In the genomic region with DNA sequence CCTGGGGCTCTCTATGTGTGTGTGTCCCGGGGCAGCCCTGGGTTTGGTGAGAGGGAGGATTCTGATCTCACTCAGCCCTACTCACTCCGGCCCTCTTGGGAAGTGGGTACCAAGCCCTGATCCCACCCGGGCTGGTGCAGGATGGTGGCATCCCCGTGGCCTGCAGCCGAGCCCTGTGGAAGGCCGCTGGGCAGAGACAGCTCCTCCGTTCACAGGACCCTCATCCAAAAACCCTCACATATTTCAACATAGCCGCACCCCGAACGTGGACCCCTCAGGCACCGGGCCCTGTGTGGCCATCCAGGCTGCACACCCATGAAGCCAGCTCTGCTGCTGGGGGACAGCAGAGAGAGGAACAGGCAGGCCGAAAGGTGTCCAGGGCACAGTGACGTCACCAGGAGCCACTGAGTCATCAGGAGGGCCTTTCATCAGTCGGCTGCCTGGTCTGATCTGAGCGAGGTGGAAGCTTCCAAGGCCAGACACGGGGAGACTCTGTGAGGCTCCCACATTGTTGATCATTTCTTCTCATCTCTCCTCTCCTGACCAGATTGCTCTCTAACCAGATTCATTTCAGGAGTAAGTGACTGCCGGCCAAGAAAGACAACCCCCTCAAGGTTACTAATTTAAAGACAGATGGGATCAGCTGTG, we compare ENCODE assay signal across 13 cellular contexts. TPM values are rescaled to one million over a fixed set of nuclear protein-coding genes. Genes with fewer than 3 reads are reported as not detected.
DNase-seq lines count a peak whose midpoint lies in the region; ATAC-seq and TF ChIP-seq lines count a peak whose summit lies in the region.
"Had no signal": no experiment of that assay in that cellular context is flagged by ENCODE, and none has a peak within 500 bp of the region (broad histone marks: within the 10 kb centered on the region; RNA-seq: fewer than 3 reads in every experiment).

No MANE protein-coding gene starts in this region.

- peak; percentile 61 for ATAC-seq in activated CD4-positive, alpha-beta T cell treated with anti-CD3 and anti-CD28 coated beads for 36 hours
- ATAC-seq in HG03280 (IDR thresholded peaks at IDR 0.05; ENCODE audit: unreplicated experiment) = no peak
- ATAC-seq: upper lobe of right lung had no signal

- 64 to 68% (median 64%) methylated on average over 17 of the region's 17 CpGs for WGBS in ovary, 3 donors

- peaks cover 3% of the 10 kb centered on the region for H3K4me1 Mint-ChIP-seq in activated CD4-positive, alpha-beta T cell treated with anti-CD3 and anti-CD28 coated beads for 36 hours
- H3K4me1 Mint-ChIP-seq in activated CD4-positive, alpha-beta T cell treated with anti-CD3 and anti-CD28 coated beads, Interleukin-2, amount 10 ng/mL, durations not matched to agents 24 days and 14 days = no peaks in the 10 kb centered on the region

- no peaks in the 10 kb centered on the region for H3K27me3 Mint-ChIP-seq in activated CD4-positive, alpha-beta T cell treated with anti-CD3 and anti-CD28 coated beads for 36 hours
- peaks cover 1% of the 10 kb centered on the region for H3K27me3 Mint-ChIP-seq in activated CD4-positive, alpha-beta T cell treated with anti-CD3 and anti-CD28 coated beads, Interleukin-2, amount 10 ng/mL, durations not matched to agents 24 days and 14 days

- CTCF ChIA-PET in activated CD4-positive, alpha-beta T cell treated with anti-CD3 and anti-CD28 coated beads for 36 hours (lab: Charles Lee) = interaction anchor here (0.7 to 0.8 kb wide), 2 partner anchors 232 to 262 kb away, joined by 3 read pairs; no protein-coding TSS in a partner anchor

- no peak overlapping the region for H3K27ac Mint-ChIP-seq in activated CD4-positive, alpha-beta T cell treated with anti-CD3 and anti-CD28 coated beads for 36 hours
- H3K27ac Mint-ChIP-seq in activated CD4-positive, alpha-beta T cell treated with anti-CD3 and anti-CD28 coated beads, Interleukin-2, amount 10 ng/mL, durations not matched to agents 24 days and 14 days = no peak overlapping the region
- H3K27ac Mint-ChIP-seq: nephron had no signal

- no peaks in the 10 kb centered on the region for H3K36me3 ChIP-seq in ovary
- H3K36me3 ChIP-seq: cardiac muscle cell, upper lobe of right lung had no signal

- no peak overlapping the region for H3K4me3 Mint-ChIP-seq in activated CD4-positive, alpha-beta T cell treated with anti-CD3 and anti-CD28 coated beads for 36 hours
- no peak overlapping the region for H3K4me3 Mint-ChIP-seq in activated CD4-positive, alpha-beta T cell treated with anti-CD3 and anti-CD28 coated beads, Interleukin-2, amount 10 ng/mL, durations not matched to agents 24 days and 14 days
- H3K4me3 Mint-ChIP-seq: nephron had no signal

- no peaks in the 10 kb centered on the region for H3K9me3 ChIP-seq in ovary
- H3K9me3 ChIP-seq: upper lobe of right lung had no signal

- POLR2A ChIA-PET in activated CD4-positive, alpha-beta T cell treated with anti-CD3 and anti-CD28 coated beads for 36 hours (lab: Charles Lee) = no interaction called here

- peak; percentile 57 for DNase-seq in activated CD4-positive, alpha-beta T cell treated with anti-CD3 and anti-CD28 coated beads for 36 hours
- DNase-seq in activated CD4-positive, alpha-beta T cell treated with anti-CD3 and anti-CD28 coated beads, Interleukin-2, amount 10 ng/mL, durations not matched to agents 24 days and 14 days = no peak
- DNase-seq in HK-2 (ENCODE audit: unreplicated experiment) (peak; percentile 65), astrocyte of the spinal cord (ENCODE audit: low read depth, low spot score) (peak; percentile 57), ovary (peak; percentile 48 to 70 (median 63)), activated gamma-delta T cell treated with Interleukin-2 at 50 U/mL for 16 hours (no peak), NCI-H524 (lab: John Stamatoyannopoulos, UW) (no peak)
- DNase-seq: GOT3; stimulated activated CD4-positive, alpha-beta T cell treated with anti-CD3 and anti-CD28 coated beads, Interleukin-4, amount 100 ng/mL, for 1 hour; upper lobe of right lung had no signal

- peaks cover 4% of the 10 kb centered on the region for H3K4me1 ChIP-seq in ovary (ENCODE audit: insufficient read depth)

- H3K27me3 ChIP-seq in ovary = no peaks in the 10 kb centered on the region
- H3K27me3 ChIP-seq: cardiac muscle cell, upper lobe of right lung had no signal

- TF ChIP-seq POLR2A in ovary (IDR thresholded peaks at IDR 0.05) = no peak

- no peaks in the 10 kb centered on the region for H3K9me3 Mint-ChIP-seq in activated CD4-positive, alpha-beta T cell treated with anti-CD3 and anti-CD28 coated beads for 36 hours (ENCODE audit: low read depth)
- H3K9me3 Mint-ChIP-seq in activated CD4-positive, alpha-beta T cell treated with anti-CD3 and anti-CD28 coated beads, Interleukin-2, amount 10 ng/mL, durations not matched to agents 24 days and 14 days = no peaks in the 10 kb centered on the region
- H3K9me3 Mint-ChIP-seq: nephron had no signal

- in situ Hi-C loops in astrocyte of the spinal cord (cut with HindIII; ENCODE audit: low sequenced_read_pairs) = no loop called here

- intact Hi-C loops in activated CD4-positive, alpha-beta T cell treated with anti-CD3 and anti-CD28 coated beads for 36 hours (cut with DNase I, micrococcal nuclease) = no loop called here
- intact Hi-C loops in activated CD4-positive, alpha-beta T cell treated with anti-CD3 and anti-CD28 coated beads, Interleukin-2, amount 10 ng/mL, durations not matched to agents 24 days and 14 days (cut with micrococcal nuclease) = no loop called here
- intact Hi-C loops in ovary (cut with DNase I) = loop anchor here in 1 of 4 donors (5.0 kb wide), 1 partner anchor 47 kb away; no protein-coding TSS in a partner anchor

- no peak overlapping the region for H3K4me3 ChIP-seq in astrocyte of the spinal cord (ENCODE audit: low read depth, low read length)
- no peak overlapping the region for H3K4me3 ChIP-seq in ovary
- H3K4me3 ChIP-seq: cardiac muscle cell, upper lobe of right lung had no signal

- TF ChIP-seq EP300 in ovary (IDR thresholded peaks at IDR 0.05) = no peak

- H3K36me3 Mint-ChIP-seq in activated CD4-positive, alpha-beta T cell treated with anti-CD3 and anti-CD28 coated beads for 36 hours (ENCODE audit: low read depth) = no peaks in the 10 kb centered on the region
- H3K36me3 Mint-ChIP-seq in activated CD4-positive, alpha-beta T cell treated with anti-CD3 and anti-CD28 coated beads, Interleukin-2, amount 10 ng/mL, durations not matched to agents 24 days and 14 days (ENCODE audit: low read depth) = peaks cover 4% of the 10 kb centered on the region

- no peak overlapping the region for H3K27ac ChIP-seq in ovary
- H3K27ac ChIP-seq: cardiac muscle cell, upper lobe of right lung had no signal

- TF ChIP-seq CTCF in astrocyte of the spinal cord (IDR thresholded peaks at IDR 0.05; ENCODE audit: low read depth, low read length) (no peak), ovary (IDR thresholded peaks at IDR 0.05) (no peak)

RNA-seq across cellular contexts. Expression of a gene that starts 16.2 kb away (rescaled TPM):
- total RNA-seq in activated CD4-positive, alpha-beta T cell treated with anti-CD3 and anti-CD28 coated beads for 36 hours = 1 to 10 TPM; 2.7 to 3.6 TPM
- total RNA-seq in activated CD4-positive, alpha-beta T cell treated with anti-CD3 and anti-CD28 coated beads, Interleukin-2, amount 10 ng/mL, durations not matched to agents 24 days and 14 days = 2.1 and 4.6 TPM in 2 replicates
- 10 to 100 TPM in 4 of 7 donors, 1 to 10 TPM in 3; 4.8 to 17.8 (median 12.2) TPM for total RNA-seq in ovary
- 1 to 10 TPM; 3.1 to 3.6 TPM for polyA plus RNA-seq in ovary

Comparison
In these comparisons a context has a peak if more than half of its experiments do, and no peak if none do; other contexts are left out.
1. DNase-seq: peak in activated CD4-positive, alpha-beta T cell treated with anti-CD3 and anti-CD28 coated beads for 36 hours (single experiment), HK-2 (single experiment), astrocyte of the spinal cord (single experiment) and ovary (5 of 5); none in activated CD4-positive, alpha-beta T cell treated with anti-CD3 and anti-CD28 coated beads, Interleukin-2, amount 10 ng/mL, durations not matched to agents 24 days and 14 days (single experiment), activated gamma-delta T cell treated with Interleukin-2 at 50 U/mL for 16 hours (single experiment) and NCI-H524 (0 of 2).